Comparison of ENCODE assay signal across 30 cellular contexts in the genomic region with DNA sequence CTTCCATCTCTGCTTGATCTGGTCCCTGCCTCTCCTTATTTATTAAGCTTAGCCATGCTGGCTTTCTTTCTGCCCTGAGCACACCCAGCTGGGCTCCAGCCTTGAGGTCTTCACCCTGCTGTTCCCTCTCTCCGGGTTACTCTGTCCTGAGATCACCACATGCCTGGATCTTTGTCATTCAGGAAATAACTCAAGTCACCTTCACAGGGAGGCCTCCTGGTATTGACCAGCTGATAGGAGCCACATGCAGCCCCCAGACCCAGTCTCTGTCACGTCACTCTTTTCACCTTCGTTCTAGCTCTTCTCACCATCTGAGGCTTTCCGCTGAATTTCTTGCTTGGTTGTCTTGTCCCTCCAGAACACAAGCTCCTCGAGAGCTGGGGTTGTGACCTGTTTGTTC.
"Had no signal": no experiment of that assay in that cellular context is flagged by ENCODE, and none has a peak within 500 bp of the region (broad histone marks: within the 10 kb centered on the region; RNA-seq: fewer than 3 reads in every experiment).

No MANE protein-coding gene starts in this region.

- H3K36me3 ChIP-seq: cardiac muscle cell, colonic mucosa, gastrocnemius medialis, heart left ventricle had no signal

- DNase-seq: activated B cell treated with CpG ODN at 0.5 μM for 24 hours; activated CD4-positive, alpha-beta memory T cell treated with anti-CD3 and anti-CD28 coated beads for 36 hours; activated CD4-positive, alpha-beta T cell treated with anti-CD3 and anti-CD28 coated beads for 36 hours; activated CD4-positive, alpha-beta T cell treated with anti-CD3 and anti-CD28 coated beads, Interleukin-2, amount 10 ng/mL, durations not matched to agents 24 days and 14 days; activated CD4-positive, CD25-positive, alpha-beta regulatory T cell treated with anti-CD3 and anti-CD28 coated beads, Interleukin-2, amount 50 U/mL, for 72 hours; activated CD8-positive, alpha-beta memory T cell treated with anti-CD3 and anti-CD28 coated beads, Interleukin-2, amount 10 ng/mL, durations not matched to agents 7 days and 5 days; activated CD8-positive, alpha-beta memory T cell treated with anti-CD3 and anti-CD28 coated beads, Interleukin-2, amount 50 U/mL, for 4 hours; activated CD8-positive, alpha-beta T cell treated with anti-CD3 and anti-CD28 coated beads, Interleukin-2, amount 10 ng/mL, durations not matched to agents 7 days and 5 days; activated gamma-delta T cell; activated naive CD4-positive, alpha-beta T cell; activated naive CD4-positive, alpha-beta T cell treated with anti-CD3 and anti-CD28 coated beads, Interleukin-2, amount 50 U/mL, for 16 hours; activated T-cell treated with anti-CD3 and anti-CD28 coated beads, Interleukin-2, amount 50 U/mL, for 24 hours; activated T-cell treated with anti-CD3 and anti-CD28 coated beads, Interleukin-2, amount 50 U/mL, for 72 hours; amniotic stem cell; anterior cingulate cortex; body of pancreas; central memory CD4-positive, alpha-beta T cell; cerebellar nuclear complex; colonic mucosa; effector CD8-positive, alpha-beta T cell; gastrocnemius medialis; glutamatergic neuron; heart left ventricle; hippocampal formation; T-helper 2 cell had no signal

- H3K27me3 ChIP-seq: body of pancreas, cardiac muscle cell, colonic mucosa, foreskin keratinocyte, gastrocnemius medialis, heart left ventricle had no signal

- H3K27ac ChIP-seq: body of pancreas, cardiac muscle cell, colonic mucosa, epithelial cell of prostate, foreskin keratinocyte, gastrocnemius medialis, heart left ventricle had no signal

- H3K4me1 ChIP-seq: body of pancreas, colonic mucosa, foreskin keratinocyte, gastrocnemius medialis, heart left ventricle had no signal

- ATAC-seq: activated CD4-positive, alpha-beta T cell treated with anti-CD3 and anti-CD28 coated beads for 36 hours; activated CD8-positive, alpha-beta memory T cell treated with anti-CD3 and anti-CD28 coated beads, Interleukin-2, amount 10 ng/mL, durations not matched to agents 7 days and 5 days; activated CD8-positive, alpha-beta T cell treated with anti-CD3 and anti-CD28 coated beads, Interleukin-2, amount 10 ng/mL, durations not matched to agents 7 days and 5 days; activated T-cell treated with anti-CD3 and anti-CD28 coated beads, Interleukin-2, amount 50 U/mL, for 72 hours; body of pancreas; foreskin keratinocyte; gastrocnemius medialis; heart left ventricle had no signal

- H3K9me3 ChIP-seq: body of pancreas, colonic mucosa, gastrocnemius medialis, heart left ventricle had no signal

- FAIRE-seq: endometrium, endothelial cell of umbilical vein had no signal

- H3K4me3 ChIP-seq: body of pancreas, cardiac muscle cell, colonic mucosa, gastrocnemius medialis, heart left ventricle had no signal
